Comparison of ENCODE assay signal across 9 cellular contexts in genomic region chr5:134223406-134224251, GRCh38. TPM values are rescaled to one million over a fixed set of nuclear protein-coding genes. Genes with fewer than 3 reads are reported as not detected.
DNase-seq lines count a peak whose midpoint lies in the region; ATAC-seq, FAIRE-seq and TF ChIP-seq lines count a peak whose summit lies in the region.
"Had no signal": no experiment of that assay in that cellular context is flagged by ENCODE, and none has a peak within 500 bp of the region (broad histone marks: within the 10 kb centered on the region; RNA-seq: fewer than 3 reads in every experiment).

No MANE protein-coding gene starts in this region.

- peaks cover 4% of the 10 kb centered on the region for H3K79me1 ChIP-seq in mesendoderm (ENCODE audit: low read length)

- H3K9ac ChIP-seq in K562 (ENCODE audit: insufficient read depth in 1 of 2, low read depth in 2 of 2, low read length in 2 of 2) = peak overlapping the region in 1 of 2 experiments; percentile 99; a peak in 2 of 4 replicates
- peak overlapping the region; percentile 99 for H3K9ac ChIP-seq in mesendoderm (ENCODE audit: low read length)

- CTCF ChIA-PET in K562 (lab: Yijun Ruan, JAX; ENCODE audit: low intra/inter-chr PET ratio) = no interaction called here

- peak overlapping the region; percentile 89 for H3K4me2 ChIP-seq in K562 (ENCODE audit: insufficient read depth, low read length)
- H3K4me2 ChIP-seq in mesendoderm (ENCODE audit: low read length) = peak overlapping the region; percentile 41

- no peak overlapping the region for H3K56ac ChIP-seq in mesendoderm (ENCODE audit: low read length)

- in situ Hi-C loops in K562 (cut with MboI) (no loop called here), G401 (cut with HindIII; ENCODE audit: low sequenced_read_pairs) (no loop called here)

- H3K9me3 ChIP-seq in K562 (replicated peaks; ENCODE audit: control insufficient read depth, insufficient read depth, low read depth, low read length) = no peaks in the 10 kb centered on the region

- H3K27me3 ChIP-seq in ACC112 (ENCODE audit: insufficient read depth, low read length) = no peaks in the 10 kb centered on the region
- no peaks in the 10 kb centered on the region for H3K27me3 ChIP-seq in K562 (ENCODE audit: control insufficient read depth in 2 of 2, insufficient read depth in 2 of 2, low read length in 2 of 2)
- no peaks in the 10 kb centered on the region for H3K27me3 ChIP-seq in mesendoderm (ENCODE audit: insufficient read depth, low read length, poor library complexity)

- ATAC-seq in K562 (no peak), GM18873 (IDR thresholded peaks at IDR 0.05; ENCODE audit: low FRiP score, unreplicated experiment) (no peak)

- no peak overlapping the region for H4K8ac ChIP-seq in mesendoderm (ENCODE audit: low read depth, low read length)

- no peak overlapping the region for H3K18ac ChIP-seq in mesendoderm (ENCODE audit: low read length)

- H2AFZ ChIP-seq in ACC112 (ENCODE audit: low read length, unreplicated experiment) = no peak overlapping the region
- H2AFZ ChIP-seq in K562 (ENCODE audit: low read depth, low read length) = no peak overlapping the region

- POLR2A ChIA-PET in K562 (lab: Yijun Ruan, JAX) = interaction anchor here (1.2 to 8.6 kb wide), 3 partner anchors 12 to 20 kb away, joined by 3 to 95 read pairs (median 5); no protein-coding TSS in a partner anchor

- peaks cover 18% of the 10 kb centered on the region; the same call in 1 of the 2 replicates for H3K36me3 ChIP-seq in ACC112 (ENCODE audit: insufficient read depth, low read length)
- peaks cover 50% of the 10 kb centered on the region for H3K36me3 ChIP-seq in K562 (ENCODE audit: control insufficient read depth, insufficient read depth, low read length)
- H3K36me3 ChIP-seq in mesendoderm (ENCODE audit: control insufficient read depth, insufficient read depth, low read length) = peaks cover 3% of the 10 kb centered on the region

- DNase-seq in HT-29 (ENCODE audit: low spot score) (peak; percentile 12), K562 (ENCODE audit: extremely low read depth in 1 of 4, low spot score in 3 of 4) (peak in 1 of 4 experiments; percentile 55), mesendoderm (no peak), G401 (ENCODE audit: low spot score) (no peak), AG20443 (ENCODE audit: low spot score) (no peak), NCI-H1694 (lab: John Stamatoyannopoulos, UW) (no peak)

- WGBS in K562 (ENCODE audit: insufficient coverage, low coverage, missing lambda C conversion rate) = 2% methylated on average over 9 of the region's 9 CpGs
- 100% methylated on average over 1 of the region's 9 CpGs for WGBS in mesendoderm (ENCODE audit: extremely low coverage, insufficient coverage, low lambda C conversion rate)

- H3K9me1 ChIP-seq in K562 (ENCODE audit: control insufficient read depth, insufficient read depth, low read length) = peaks cover 4% of the 10 kb centered on the region

- H2BK120ac ChIP-seq in mesendoderm (ENCODE audit: low read depth, low read length) = no peak overlapping the region

- H3K4me1 ChIP-seq in ACC112 (ENCODE audit: control insufficient read depth, insufficient read depth, low read length, unreplicated experiment) (peaks cover 37% of the 10 kb centered on the region), K562 (replicated peaks in 1 of 2; ENCODE audit: control insufficient read depth in 2 of 2, insufficient read depth in 2 of 2, low read length in 2 of 2) (peaks cover 20 to 25% of the 10 kb centered on the region in 2 experiments), mesendoderm (ENCODE audit: control insufficient read depth, low read depth, low read length) (peaks cover 4% of the 10 kb centered on the region)

- no peak overlapping the region for H4K5ac ChIP-seq in mesendoderm (ENCODE audit: low read length)

- peak overlapping the region; percentile 94; the same call in 1 of the 2 replicates for H3K27ac ChIP-seq in ACC112 (ENCODE audit: low read depth, low read length)
- H3K27ac ChIP-seq in K562 (ENCODE audit: extremely low read depth, low read depth, low read length) = peak overlapping the region; percentile 99
- no peak overlapping the region for H3K27ac ChIP-seq in mesendoderm (ENCODE audit: low read depth, low read length)

- H3K4ac ChIP-seq in mesendoderm (ENCODE audit: low read depth, low read length) = no peak overlapping the region

- no peak overlapping the region for H2BK5ac ChIP-seq in mesendoderm (ENCODE audit: low read length)

- H3K4me3 ChIP-seq in ACC112 (ENCODE audit: low read depth, low read length) (peak overlapping the region; percentile 88), K562 (peak overlapping the region; percentile 97), mesendoderm (ENCODE audit: low read length) (no peak overlapping the region)

- TF ChIP-seq CTCF in K562 (IDR thresholded peaks at IDR 0.05 in 2 of 3, conservative IDR thresholded peaks at IDR 0.05 in 1 of 3; ENCODE audit: insufficient read depth in 2 of 3, low read depth in 1 of 3, low read length in 3 of 3) = no peak

- no peak overlapping the region for H2AK5ac ChIP-seq in mesendoderm (ENCODE audit: low read length)

- no TSS peak for BruUV-seq in K562 (replicated peaks; lab: Mats Ljungman, UMichigan)

- peaks cover 77% of the 10 kb centered on the region for H3K79me2 ChIP-seq in ACC112 (ENCODE audit: control insufficient read depth, insufficient read depth, low read length, unreplicated experiment)
- H3K79me2 ChIP-seq in K562 (ENCODE audit: control insufficient read depth, insufficient read depth, low read length) = peaks cover 85% of the 10 kb centered on the region
- H3K79me2 ChIP-seq in mesendoderm (ENCODE audit: control insufficient read depth, insufficient read depth, low read length) = peaks cover 69% of the 10 kb centered on the region

- TF ChIP-seq EP300 in K562 (IDR thresholded peaks at IDR 0.05; ENCODE audit: low read length) = no peak

- H2BK15ac ChIP-seq in mesendoderm (replicated peaks; ENCODE audit: low read depth) = no peak overlapping the region

- FAIRE-seq in K562 (lab: Jason Lieb, UNC) = no peak
- FAIRE-seq: endometrium had no signal

- H3K23ac ChIP-seq in mesendoderm (ENCODE audit: low read length) = no peak overlapping the region

- TF ChIP-seq POLR2A in K562 (conservative IDR thresholded peaks at IDR 0.05) = no peak

- peaks cover 52% of the 10 kb centered on the region for H4K20me1 ChIP-seq in K562 (replicated peaks; ENCODE audit: control insufficient read depth, insufficient read depth, low read length)

- intact Hi-C loops in K562 (cut with micrococcal nuclease) = no loop called here

- TF ChIP-seq RAD21 in K562 (CRISPR knock-in tag; conservative IDR thresholded peaks at IDR 0.05 in 1 of 2, IDR thresholded peaks at IDR 0.05 in 1 of 2) = no peak

TF ChIP-seq in K562, 482 proteins besides CTCF, POLR2A, EP300 and RAD21 (continues in another document):
- TF ChIP-seq ZKSCAN8 (CRISPR knock-in tag; IDR thresholded peaks at IDR 0.05) (no peak), RBFOX2 (IDR thresholded peaks at IDR 0.05; ENCODE audit: low read depth, low read length) (peak; percentile 3; the same call in 1 of the 2 replicates), MYBL2 (IDR thresholded peaks at IDR 0.05; ENCODE audit: low read depth) (no peak), MYBL2 (CRISPR knock-in tag; IDR thresholded peaks at IDR 0.05; ENCODE audit: borderline replicate concordance) (no peak), NFATC3 (IDR thresholded peaks at IDR 0.05) (no peak)

RNA-seq across cellular contexts. Expression of gene PPP2CA, which starts 2.2 kb away (rescaled TPM):
- 212 and 215 TPM in 2 replicates for total RNA-seq in HT-29 (2014; rRNA removed; shearing (Covaris generic))
- 23.9 and 70.7 TPM in 2 replicates for total RNA-seq in K562 (2011; cell fraction: chromatin; rRNA removed; ENCODE audit: low replicate concordance)
- 15.0 and 16.3 TPM in 2 replicates for total RNA-seq in K562 (2011; cell fraction: nucleolus; rRNA removed)
- total RNA-seq in K562 (2011; cell fraction: nucleoplasm; rRNA removed) = 25.6 and 41.1 TPM in 2 replicates
- total RNA-seq in K562 (2014; rRNA removed) = 237 and 254 TPM in 2 replicates
- total RNA-seq in K562 (2014; rRNA removed; fragmentation: Illumina TruSeq; extraction: Trizol) = 109 and 129 TPM in 2 replicates
- total RNA-seq in K562 (2015; rRNA removed; fragmentation: Illumina TruSeq; extraction: Trizol) = 69.9 and 76.2 TPM in 2 replicates
- total RNA-seq in K562 (2021) = 190 and 194 TPM in 2 replicates
- 158 and 257 TPM in 2 replicates for polyA plus RNA-seq in K562 (2011; rRNA removed)
- polyA plus RNA-seq in K562 (2011; cell fraction: cytosol; rRNA removed) = 86.1 and 87.0 TPM in 2 replicates
- 32.6 and 43.8 TPM in 2 replicates for polyA plus RNA-seq in K562 (2011; cell fraction: nucleus; rRNA removed)
- 133 and 154 TPM in 2 replicates for polyA plus RNA-seq in K562 (2012)
- polyA plus RNA-seq in K562 (2014; fragmentation: Illumina TruSeq; extraction: Trizol) = 90.3 and 94.9 TPM in 2 replicates
- polyA plus RNA-seq in K562 (2014; fragmentation: Nextera tagmentation; extraction: Ambion mirVana) = 10 to 100 TPM; 23.0 to 24.8 TPM
- polyA plus RNA-seq in K562 (2014; rRNA removed) = 149 and 211 TPM in 2 replicates
- polyA minus RNA-seq in K562 (2011; rRNA and poly(A)+ RNA removed) = 212 and 242 TPM in 2 replicates
- 80.6 and 127 TPM in 2 replicates for polyA minus RNA-seq in K562 (2011; cell fraction: cytosol; rRNA and poly(A)+ RNA removed)
- 16.0 and 27.2 TPM in 2 replicates for polyA minus RNA-seq in K562 (2011; cell fraction: nucleus; rRNA and poly(A)+ RNA removed)
- 82.9 TPM for polyA plus RNA-seq in mesendoderm (2013, experiment 1 of 2)
- polyA plus RNA-seq in mesendoderm (2013, experiment 2 of 2) = 80.1 TPM
- 304 and 405 TPM in 2 replicates for total RNA-seq in G401 (2014; rRNA removed; shearing (Covaris generic))

RNA-seq across cellular contexts. Expression of gene SKP1, which starts 46.9 kb away (rescaled TPM):
- 82.2 and 87.7 TPM in 2 replicates for total RNA-seq in HT-29 (2014; rRNA removed; shearing (Covaris generic))
- 90.0 and 233 TPM in 2 replicates for total RNA-seq in K562 (2011; cell fraction: chromatin; rRNA removed; ENCODE audit: low replicate concordance)
- 56.3 and 56.9 TPM in 2 replicates for total RNA-seq in K562 (2011; cell fraction: nucleolus; rRNA removed)
- 128 and 219 TPM in 2 replicates for total RNA-seq in K562 (2011; cell fraction: nucleoplasm; rRNA removed)
- 259 and 301 TPM in 2 replicates for total RNA-seq in K562 (2014; rRNA removed)
- 655 and 748 TPM in 2 replicates for total RNA-seq in K562 (2014; rRNA removed; fragmentation: Illumina TruSeq; extraction: Trizol)
- total RNA-seq in K562 (2015; rRNA removed; fragmentation: Illumina TruSeq; extraction: Trizol) = 621 and 639 TPM in 2 replicates
- total RNA-seq in K562 (2021) = 302 and 303 TPM in 2 replicates
- 471 and 627 TPM in 2 replicates for polyA plus RNA-seq in K562 (2011; rRNA removed)
- polyA plus RNA-seq in K562 (2011; cell fraction: cytosol; rRNA removed) = 91.9 and 240 TPM in 2 replicates
- polyA plus RNA-seq in K562 (2011; cell fraction: nucleus; rRNA removed) = 71.9 and 148 TPM in 2 replicates
- polyA plus RNA-seq in K562 (2012) = 488 and 491 TPM in 2 replicates
- polyA plus RNA-seq in K562 (2014; fragmentation: Illumina TruSeq; extraction: Trizol) = 809 and 876 TPM in 2 replicates
- polyA plus RNA-seq in K562 (2014; fragmentation: Nextera tagmentation; extraction: Ambion mirVana) = 1,000 to 10,000 TPM; 2,075 to 2,109 TPM
- polyA plus RNA-seq in K562 (2014; rRNA removed) = 625 and 669 TPM in 2 replicates
- polyA minus RNA-seq in K562 (2011; rRNA and poly(A)+ RNA removed) = 617 and 618 TPM in 2 replicates
- 97.3 and 126 TPM in 2 replicates for polyA minus RNA-seq in K562 (2011; cell fraction: cytosol; rRNA and poly(A)+ RNA removed)
- polyA minus RNA-seq in K562 (2011; cell fraction: nucleus; rRNA and poly(A)+ RNA removed) = 44.0 and 74.6 TPM in 2 replicates
- polyA plus RNA-seq in mesendoderm (2013, experiment 1 of 2) = 654 TPM
- 649 TPM for polyA plus RNA-seq in mesendoderm (2013, experiment 2 of 2)
- 396 and 436 TPM in 2 replicates for total RNA-seq in G401 (2014; rRNA removed; shearing (Covaris generic))
